ENCODE assay signal across 20 cellular contexts in the genomic region with DNA sequence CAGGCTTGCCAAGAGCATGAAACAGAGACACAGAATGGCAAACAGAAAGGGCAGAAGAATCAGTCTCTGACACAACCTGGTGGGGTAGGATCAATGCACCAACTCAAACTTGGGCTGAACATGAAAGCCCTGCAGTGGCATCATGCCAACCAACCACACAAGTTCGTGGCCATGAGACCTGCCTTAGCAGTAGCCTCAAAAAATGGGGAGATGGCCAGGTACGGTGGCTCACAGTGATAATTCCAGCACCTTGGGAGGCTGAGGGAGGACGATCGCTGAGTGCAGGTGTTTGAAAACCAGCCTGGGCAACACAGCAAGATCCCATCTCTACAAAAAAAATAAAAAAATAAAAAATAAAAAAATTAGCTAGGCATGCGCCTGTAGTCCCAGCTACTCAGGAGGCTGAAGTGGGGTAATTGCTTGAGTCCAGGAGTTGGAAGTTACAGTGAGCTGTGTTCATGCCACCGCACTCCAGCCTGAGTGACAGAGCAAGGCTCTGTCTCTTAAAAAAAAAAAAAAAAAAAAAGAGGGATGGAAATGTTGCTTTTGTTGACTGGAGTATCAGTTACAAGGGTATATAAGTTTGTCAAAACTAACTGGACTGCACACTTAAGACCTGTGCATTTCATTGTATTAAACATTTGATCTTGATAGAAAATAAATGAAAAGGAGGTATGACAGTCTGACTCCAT.
DNase-seq lines count a peak whose midpoint lies in the region; TF ChIP-seq lines count a peak whose summit lies in the region.
"Had no signal": no experiment of that assay in that cellular context is flagged by ENCODE, and none has a peak within 500 bp of the region (broad histone marks: within the 10 kb centered on the region; RNA-seq: fewer than 3 reads in every experiment).

No MANE protein-coding gene starts in this region.

- H4K20me1 ChIP-seq in osteoblast (ENCODE audit: insufficient read depth, low read length), result no peaks in the 10 kb centered on the region

- H3K4me1 ChIP-seq in HEK293 (ENCODE audit: control insufficient read depth, insufficient read depth, low read length), result no peaks in the 10 kb centered on the region
- peaks cover 9% of the 10 kb centered on the region for H3K4me1 ChIP-seq in osteoblast (ENCODE audit: insufficient read depth, low read length)
- H3K4me1 ChIP-seq: HAP-1 had no signal

- H3K4me1 Mint-ChIP-seq in brain (peaks cover 73% of the 10 kb centered on the region), CD14-positive monocyte (peaks cover 54% of the 10 kb centered on the region)
- peaks cover 17% of the 10 kb centered on the region for H3K4me1 Mint-ChIP-seq in activated CD4-positive, alpha-beta T cell treated with anti-CD3 and anti-CD28 coated beads, Interleukin-2, amount 10 ng/mL, durations not matched to agents 7 days and 5 days
- H3K4me1 Mint-ChIP-seq in activated naive CD8-positive, alpha-beta T cell treated with anti-CD3 and anti-CD28 coated beads for 36 hours, result peaks cover 6% of the 10 kb centered on the region
- H3K4me1 Mint-ChIP-seq: IgD-negative memory B cell had no signal

- H3K9me3 ChIP-seq in HEK293 (ENCODE audit: control insufficient read depth, insufficient read depth, low read depth, low read length) (no peaks in the 10 kb centered on the region), osteoblast (ENCODE audit: low read depth, low read length) (no peaks in the 10 kb centered on the region)
- H3K9me3 ChIP-seq: HAP-1 had no signal

- H3K9me3 Mint-ChIP-seq in brain, result peaks cover 0 to 5% (median 0%) of the 10 kb centered on the region in 5 experiments
- peaks cover 0 to 5% (median 4%) of the 10 kb centered on the region in 7 donors for H3K9me3 Mint-ChIP-seq in CD14-positive monocyte
- H3K9me3 Mint-ChIP-seq in activated CD4-positive, alpha-beta T cell treated with anti-CD3 and anti-CD28 coated beads, Interleukin-2, amount 10 ng/mL, durations not matched to agents 7 days and 5 days, result no peaks in the 10 kb centered on the region
- no peaks in the 10 kb centered on the region for H3K9me3 Mint-ChIP-seq in activated naive CD8-positive, alpha-beta T cell treated with anti-CD3 and anti-CD28 coated beads for 36 hours
- H3K9me3 Mint-ChIP-seq: IgD-negative memory B cell had no signal

- no peaks in the 10 kb centered on the region for H3K79me2 ChIP-seq in osteoblast (ENCODE audit: insufficient read depth, low read length)

- intact Hi-C loops in CD14-positive monocyte (cut with micrococcal nuclease), result no loop called here

- H3K4me2 ChIP-seq in osteoblast (ENCODE audit: insufficient read depth, low read length), result peak overlapping the region; percentile 66

- TF ChIP-seq CTCF in HEK293 (tag by site-specific recombination; IDR thresholded peaks at IDR 0.05) (no peak), brain (conservative IDR thresholded peaks at IDR 0.05) (no peak), osteoblast (IDR thresholded peaks at IDR 0.05; ENCODE audit: extremely low read depth, low read depth, low read length) (no peak), CD14-positive monocyte (IDR thresholded peaks at IDR 0.05) (no peak)

- CTCF ChIA-PET in HEK293 (lab: Yijun Ruan, JAX), result no interaction called here
- CTCF ChIA-PET in activated CD4-positive, alpha-beta T cell treated with anti-CD3 and anti-CD28 coated beads, Interleukin-2, amount 10 ng/mL, durations not matched to agents 7 days and 5 days (lab: Charles Lee), result no interaction called here

- no peak overlapping the region for H3K4me3 Mint-ChIP-seq in brain
- no peak overlapping the region for H3K4me3 Mint-ChIP-seq in CD14-positive monocyte
- no peak overlapping the region for H3K4me3 Mint-ChIP-seq in activated CD4-positive, alpha-beta T cell treated with anti-CD3 and anti-CD28 coated beads, Interleukin-2, amount 10 ng/mL, durations not matched to agents 7 days and 5 days
- no peak overlapping the region for H3K4me3 Mint-ChIP-seq in activated naive CD8-positive, alpha-beta T cell treated with anti-CD3 and anti-CD28 coated beads for 36 hours
- H3K4me3 Mint-ChIP-seq: CD4-positive, alpha-beta memory T cell had no signal

- peaks cover 17% of the 10 kb centered on the region for H3K36me3 Mint-ChIP-seq in brain
- H3K36me3 Mint-ChIP-seq in CD14-positive monocyte, result peaks cover 17 to 21% of the 10 kb centered on the region in 2 donors
- H3K36me3 Mint-ChIP-seq in activated CD4-positive, alpha-beta T cell treated with anti-CD3 and anti-CD28 coated beads, Interleukin-2, amount 10 ng/mL, durations not matched to agents 7 days and 5 days (ENCODE audit: low read depth), result no peaks in the 10 kb centered on the region
- peaks cover 1% of the 10 kb centered on the region for H3K36me3 Mint-ChIP-seq in activated naive CD8-positive, alpha-beta T cell treated with anti-CD3 and anti-CD28 coated beads for 36 hours

- no peak overlapping the region for H3K4me3 ChIP-seq in HEK293 (ENCODE audit: low read depth, low read length)
- no peak overlapping the region for H3K4me3 ChIP-seq in osteoblast (ENCODE audit: insufficient read depth, low read length)
- H3K4me3 ChIP-seq: GM12878, HAP-1 had no signal

- POLR2A ChIA-PET in HEK293 (lab: Yijun Ruan, JAX), result no interaction called here
- POLR2A ChIA-PET in activated CD4-positive, alpha-beta T cell treated with anti-CD3 and anti-CD28 coated beads, Interleukin-2, amount 10 ng/mL, durations not matched to agents 7 days and 5 days (lab: Charles Lee), result no interaction called here

- H3K27ac ChIP-seq in HEK293 (ENCODE audit: extremely low read depth, low read depth, low read length) (no peak overlapping the region), osteoblast (ENCODE audit: low read depth, low read length) (no peak overlapping the region)
- H3K27ac ChIP-seq: 22Rv1, HL-60 had no signal

- peak; percentile 36 for DNase-seq in activated effector memory CD4-positive, alpha-beta T cell treated with anti-CD3 and anti-CD28 coated beads, Interleukin-2, amount 50 U/mL, for 16 hours
- no peak for DNase-seq in activated effector memory CD4-positive, alpha-beta T cell treated with Interleukin-2 at 50 U/mL for 16 hours
- DNase-seq in osteoblast (ENCODE audit: insufficient read length, low spot score, missing footprints) (no peak), CD14-positive monocyte (ENCODE audit: low spot score) (no peak)
- no peak for DNase-seq in activated CD4-positive, alpha-beta T cell treated with anti-CD3 and anti-CD28 coated beads, Interleukin-2, amount 10 ng/mL, durations not matched to agents 7 days and 5 days
- no peak for DNase-seq in activated naive CD8-positive, alpha-beta T cell treated with anti-CD3 and anti-CD28 coated beads for 36 hours
- DNase-seq: AML-193; CD4-positive, alpha-beta memory T cell; DMS53; EL; MM.1S; NCI-H2171; NCI-H446 had no signal

- no peak overlapping the region for H2AFZ ChIP-seq in osteoblast (ENCODE audit: low read length)

- H3K27me3 ChIP-seq in osteoblast (ENCODE audit: insufficient read depth, low read length), result no peaks in the 10 kb centered on the region

- H3K27ac Mint-ChIP-seq in brain, result peak overlapping the region in 3 of 5 experiments; percentile 51 to 74 (median 56)
- no peak overlapping the region for H3K27ac Mint-ChIP-seq in CD14-positive monocyte
- H3K27ac Mint-ChIP-seq in activated CD4-positive, alpha-beta T cell treated with anti-CD3 and anti-CD28 coated beads, Interleukin-2, amount 10 ng/mL, durations not matched to agents 7 days and 5 days, result no peak overlapping the region
- H3K27ac Mint-ChIP-seq in activated naive CD8-positive, alpha-beta T cell treated with anti-CD3 and anti-CD28 coated beads for 36 hours, result no peak overlapping the region

- H3K36me3 ChIP-seq in HEK293 (ENCODE audit: control insufficient read depth in 2 of 2, insufficient read depth in 1 of 2, low read length in 2 of 2) (peaks cover 0 to 4% of the 10 kb centered on the region in 2 experiments; a peak in 1 of 3 replicates), osteoblast (ENCODE audit: insufficient read depth, low read length) (no peaks in the 10 kb centered on the region)
- H3K36me3 ChIP-seq: HAP-1 had no signal

- H3K27me3 Mint-ChIP-seq in brain, result no peaks in the 10 kb centered on the region
- peaks cover 0 to 5% (median 4%) of the 10 kb centered on the region in 3 donors for H3K27me3 Mint-ChIP-seq in CD14-positive monocyte (ENCODE audit: low read depth in 3 of 3)
- no peaks in the 10 kb centered on the region for H3K27me3 Mint-ChIP-seq in activated CD4-positive, alpha-beta T cell treated with anti-CD3 and anti-CD28 coated beads, Interleukin-2, amount 10 ng/mL, durations not matched to agents 7 days and 5 days
- peaks cover 4% of the 10 kb centered on the region for H3K27me3 Mint-ChIP-seq in activated naive CD8-positive, alpha-beta T cell treated with anti-CD3 and anti-CD28 coated beads for 36 hours
- H3K27me3 Mint-ChIP-seq: CD4-positive, alpha-beta memory T cell; IgD-negative memory B cell had no signal

TF ChIP-seq in HEK293, 187 proteins besides CTCF, POLR2A, EP300 and RAD21:
- 0 out of 2 replicates have a peak, but pooled peaks have one; percentile 27 for TF ChIP-seq ZNF121 (tag by site-specific recombination; IDR thresholded peaks at IDR 0.05)
- no peak for TF ChIP-seq ZBTB17 (tag by site-specific recombination; IDR thresholded peaks at IDR 0.05)

Comparison
In these comparisons a context has a peak if more than half of its experiments do, and no peak if none do; other contexts are left out.
1. H3K27ac Mint-ChIP-seq: peak in brain (3 of 5); none in CD14-positive monocyte (0 of 7), activated CD4-positive, alpha-beta T cell treated with anti-CD3 and anti-CD28 coated beads, Interleukin-2, amount 10 ng/mL, durations not matched to agents 7 days and 5 days (single experiment) and activated naive CD8-positive, alpha-beta T cell treated with anti-CD3 and anti-CD28 coated beads for 36 hours (single experiment).